ENCODE assay signal across 1 cellular context in the genomic region with DNA sequence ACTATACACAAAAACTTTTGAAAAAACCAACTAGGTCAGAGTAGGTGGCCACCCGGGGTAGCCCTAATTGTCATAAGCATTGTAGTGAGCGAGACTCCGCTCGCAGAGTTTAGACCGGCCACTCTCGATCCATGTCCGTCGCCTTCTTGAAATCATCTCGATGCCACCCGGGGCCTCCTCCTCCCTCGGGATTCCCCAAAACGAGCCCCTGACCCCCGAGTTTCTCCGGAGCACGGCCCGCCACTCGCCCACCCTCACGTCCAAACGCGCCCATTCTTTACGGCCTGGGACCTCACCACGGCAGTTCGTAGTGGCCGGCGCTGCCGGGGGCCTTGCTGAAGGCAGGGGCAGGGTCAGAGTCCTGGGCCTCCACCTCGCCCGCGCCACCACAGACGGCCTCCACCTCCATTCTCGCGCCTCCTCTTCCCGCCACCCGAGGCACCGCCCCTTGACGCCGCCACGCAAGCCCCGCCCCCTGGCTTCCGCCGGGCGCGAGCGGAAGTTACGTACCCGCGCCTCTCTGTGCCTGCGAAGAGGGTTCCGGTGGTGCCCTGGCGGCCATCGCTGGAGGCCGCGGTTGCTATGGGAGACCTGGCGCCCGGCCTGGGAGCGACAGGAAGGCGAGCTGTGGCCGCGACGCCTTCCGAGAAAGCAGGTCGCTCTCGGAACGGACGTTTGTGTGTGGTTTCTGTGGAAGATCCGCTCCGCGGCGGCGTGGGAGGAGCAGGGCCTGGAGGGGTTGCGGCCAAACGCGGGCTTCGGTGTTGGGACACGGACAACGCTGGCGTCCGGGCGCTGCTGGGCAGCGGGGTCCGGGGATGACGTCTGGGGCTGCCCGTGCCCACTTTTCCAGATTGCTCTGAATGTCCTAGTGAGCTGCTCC.
TF ChIP-seq lines count a peak whose summit lies in the region.

A gene (minus strand): TSS at position 425 of the 883 bp plus-strand sequence. CDS start 16 bp downstream, at position 409.

TF ChIP-seq in HepG2, 621 proteins besides CTCF, POLR2A, EP300 and RAD21 (continued from another document and continues in another):
- TF ChIP-seq, protein P1, sequence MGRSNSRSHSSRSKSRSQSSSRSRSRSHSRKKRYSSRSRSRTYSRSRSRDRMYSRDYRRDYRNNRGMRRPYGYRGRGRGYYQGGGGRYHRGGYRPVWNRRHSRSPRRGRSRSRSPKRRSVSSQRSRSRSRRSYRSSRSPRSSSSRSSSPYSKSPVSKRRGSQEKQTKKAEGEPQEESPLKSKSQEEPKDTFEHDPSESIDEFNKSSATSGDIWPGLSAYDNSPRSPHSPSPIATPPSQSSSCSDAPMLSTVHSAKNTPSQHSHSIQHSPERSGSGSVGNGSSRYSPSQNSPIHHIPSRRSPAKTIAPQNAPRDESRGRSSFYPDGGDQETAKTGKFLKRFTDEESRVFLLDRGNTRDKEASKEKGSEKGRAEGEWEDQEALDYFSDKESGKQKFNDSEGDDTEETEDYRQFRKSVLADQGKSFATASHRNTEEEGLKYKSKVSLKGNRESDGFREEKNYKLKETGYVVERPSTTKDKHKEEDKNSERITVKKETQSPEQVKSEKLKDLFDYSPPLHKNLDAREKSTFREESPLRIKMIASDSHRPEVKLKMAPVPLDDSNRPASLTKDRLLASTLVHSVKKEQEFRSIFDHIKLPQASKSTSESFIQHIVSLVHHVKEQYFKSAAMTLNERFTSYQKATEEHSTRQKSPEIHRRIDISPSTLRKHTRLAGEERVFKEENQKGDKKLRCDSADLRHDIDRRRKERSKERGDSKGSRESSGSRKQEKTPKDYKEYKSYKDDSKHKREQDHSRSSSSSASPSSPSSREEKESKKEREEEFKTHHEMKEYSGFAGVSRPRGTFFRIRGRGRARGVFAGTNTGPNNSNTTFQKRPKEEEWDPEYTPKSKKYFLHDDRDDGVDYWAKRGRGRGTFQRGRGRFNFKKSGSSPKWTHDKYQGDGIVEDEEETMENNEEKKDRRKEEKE (IDR thresholded peaks at IDR 0.05), result no peak
- TF ChIP-seq ETV5 (CRISPR knock-in tag; IDR thresholded peaks at IDR 0.05; ENCODE audit: borderline replicate concordance), result peak; percentile 87
- peak; percentile 70; the same call in 1 of the 2 replicates for TF ChIP-seq RFXAP (CRISPR knock-in tag; IDR thresholded peaks at IDR 0.05; ENCODE audit: borderline replicate concordance)
- no peak; the same call in 1 of the 2 replicates for TF ChIP-seq ZNF383 (CRISPR knock-in tag; IDR thresholded peaks at IDR 0.05; ENCODE audit: borderline replicate concordance)
- no peak for TF ChIP-seq KLF9 (CRISPR knock-in tag; IDR thresholded peaks at IDR 0.05; ENCODE audit: low read depth)
- TF ChIP-seq, protein P2, sequence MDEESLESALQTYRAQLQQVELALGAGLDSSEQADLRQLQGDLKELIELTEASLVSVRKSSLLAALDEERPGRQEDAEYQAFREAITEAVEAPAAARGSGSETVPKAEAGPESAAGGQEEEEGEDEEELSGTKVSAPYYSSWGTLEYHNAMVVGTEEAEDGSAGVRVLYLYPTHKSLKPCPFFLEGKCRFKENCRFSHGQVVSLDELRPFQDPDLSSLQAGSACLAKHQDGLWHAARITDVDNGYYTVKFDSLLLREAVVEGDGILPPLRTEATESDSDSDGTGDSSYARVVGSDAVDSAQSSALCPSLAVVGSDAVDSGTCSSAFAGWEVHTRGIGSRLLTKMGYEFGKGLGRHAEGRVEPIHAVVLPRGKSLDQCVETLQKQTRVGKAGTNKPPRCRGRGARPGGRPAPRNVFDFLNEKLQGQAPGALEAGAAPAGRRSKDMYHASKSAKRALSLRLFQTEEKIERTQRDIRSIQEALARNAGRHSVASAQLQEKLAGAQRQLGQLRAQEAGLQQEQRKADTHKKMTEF (CRISPR knock-in tag; IDR thresholded peaks at IDR 0.05), result peak; percentile 74
- TF ChIP-seq FOXA3 (CRISPR knock-in tag; IDR thresholded peaks at IDR 0.05), result peak; percentile 40; the same call in 1 of the 2 replicates
- TF ChIP-seq, protein P3, sequence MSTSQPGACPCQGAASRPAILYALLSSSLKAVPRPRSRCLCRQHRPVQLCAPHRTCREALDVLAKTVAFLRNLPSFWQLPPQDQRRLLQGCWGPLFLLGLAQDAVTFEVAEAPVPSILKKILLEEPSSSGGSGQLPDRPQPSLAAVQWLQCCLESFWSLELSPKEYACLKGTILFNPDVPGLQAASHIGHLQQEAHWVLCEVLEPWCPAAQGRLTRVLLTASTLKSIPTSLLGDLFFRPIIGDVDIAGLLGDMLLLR (CRISPR knock-in tag; IDR thresholded peaks at IDR 0.05), result peak; percentile 66; the same call in 1 of the 2 replicates
- TF ChIP-seq, protein P4, sequence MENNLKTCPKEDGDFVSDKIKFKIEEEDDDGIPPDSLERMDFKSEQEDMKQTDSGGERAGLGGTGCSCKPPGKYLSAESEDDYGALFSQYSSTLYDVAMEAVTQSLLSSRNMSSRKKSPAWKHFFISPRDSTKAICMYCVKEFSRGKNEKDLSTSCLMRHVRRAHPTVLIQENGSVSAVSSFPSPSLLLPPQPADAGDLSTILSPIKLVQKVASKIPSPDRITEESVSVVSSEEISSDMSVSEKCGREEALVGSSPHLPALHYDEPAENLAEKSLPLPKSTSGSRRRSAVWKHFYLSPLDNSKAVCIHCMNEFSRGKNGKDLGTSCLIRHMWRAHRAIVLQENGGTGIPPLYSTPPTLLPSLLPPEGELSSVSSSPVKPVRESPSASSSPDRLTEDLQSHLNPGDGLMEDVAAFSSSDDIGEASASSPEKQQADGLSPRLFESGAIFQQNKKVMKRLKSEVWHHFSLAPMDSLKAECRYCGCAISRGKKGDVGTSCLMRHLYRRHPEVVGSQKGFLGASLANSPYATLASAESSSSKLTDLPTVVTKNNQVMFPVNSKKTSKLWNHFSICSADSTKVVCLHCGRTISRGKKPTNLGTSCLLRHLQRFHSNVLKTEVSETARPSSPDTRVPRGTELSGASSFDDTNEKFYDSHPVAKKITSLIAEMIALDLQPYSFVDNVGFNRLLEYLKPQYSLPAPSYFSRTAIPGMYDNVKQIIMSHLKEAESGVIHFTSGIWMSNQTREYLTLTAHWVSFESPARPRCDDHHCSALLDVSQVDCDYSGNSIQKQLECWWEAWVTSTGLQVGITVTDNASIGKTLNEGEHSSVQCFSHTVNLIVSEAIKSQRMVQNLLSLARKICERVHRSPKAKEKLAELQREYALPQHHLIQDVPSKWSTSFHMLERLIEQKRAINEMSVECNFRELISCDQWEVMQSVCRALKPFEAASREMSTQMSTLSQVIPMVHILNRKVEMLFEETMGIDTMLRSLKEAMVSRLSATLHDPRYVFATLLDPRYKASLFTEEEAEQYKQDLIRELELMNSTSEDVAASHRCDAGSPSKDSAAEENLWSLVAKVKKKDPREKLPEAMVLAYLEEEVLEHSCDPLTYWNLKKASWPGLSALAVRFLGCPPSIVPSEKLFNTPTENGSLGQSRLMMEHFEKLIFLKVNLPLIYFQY (CRISPR knock-in tag; IDR thresholded peaks at IDR 0.05; ENCODE audit: borderline replicate concordance), result peak; percentile 27; the same call in 1 of the 2 replicates
- TF ChIP-seq PAX8 (CRISPR knock-in tag; IDR thresholded peaks at IDR 0.05; ENCODE audit: borderline replicate concordance), result 0 out of 2 replicates have a peak, but pooled peaks have one; percentile 52
- TF ChIP-seq RBM39 (IDR thresholded peaks at IDR 0.05; ENCODE audit: low read depth, low read length, poor library complexity, severe bottlenecking), result peak; percentile 84
- TF ChIP-seq ZNF24 (IDR thresholded peaks at IDR 0.05), result no peak
- peak; percentile 96 for TF ChIP-seq SPEN (CRISPR knock-in tag; IDR thresholded peaks at IDR 0.05; ENCODE audit: low read depth)
- TF ChIP-seq MAF1 (CRISPR knock-in tag; IDR thresholded peaks at IDR 0.05; ENCODE audit: borderline replicate concordance), result peak; percentile 73; the same call in 1 of the 2 replicates
- no peak for TF ChIP-seq ZNF382 (CRISPR knock-in tag; IDR thresholded peaks at IDR 0.05; ENCODE audit: borderline replicate concordance)
- TF ChIP-seq NCOA1 (CRISPR knock-in tag; IDR thresholded peaks at IDR 0.05), result 0 out of 2 replicates have a peak, but pooled peaks have one; percentile 34
- TF ChIP-seq NFKB2 (CRISPR knock-in tag; IDR thresholded peaks at IDR 0.05; ENCODE audit: borderline replicate concordance), result peak; percentile 81; the same call in 1 of the 2 replicates
- TF ChIP-seq ZNF282 (IDR thresholded peaks at IDR 0.05; ENCODE audit: partially characterized antibody), result no peak
- TF ChIP-seq, protein P5, sequence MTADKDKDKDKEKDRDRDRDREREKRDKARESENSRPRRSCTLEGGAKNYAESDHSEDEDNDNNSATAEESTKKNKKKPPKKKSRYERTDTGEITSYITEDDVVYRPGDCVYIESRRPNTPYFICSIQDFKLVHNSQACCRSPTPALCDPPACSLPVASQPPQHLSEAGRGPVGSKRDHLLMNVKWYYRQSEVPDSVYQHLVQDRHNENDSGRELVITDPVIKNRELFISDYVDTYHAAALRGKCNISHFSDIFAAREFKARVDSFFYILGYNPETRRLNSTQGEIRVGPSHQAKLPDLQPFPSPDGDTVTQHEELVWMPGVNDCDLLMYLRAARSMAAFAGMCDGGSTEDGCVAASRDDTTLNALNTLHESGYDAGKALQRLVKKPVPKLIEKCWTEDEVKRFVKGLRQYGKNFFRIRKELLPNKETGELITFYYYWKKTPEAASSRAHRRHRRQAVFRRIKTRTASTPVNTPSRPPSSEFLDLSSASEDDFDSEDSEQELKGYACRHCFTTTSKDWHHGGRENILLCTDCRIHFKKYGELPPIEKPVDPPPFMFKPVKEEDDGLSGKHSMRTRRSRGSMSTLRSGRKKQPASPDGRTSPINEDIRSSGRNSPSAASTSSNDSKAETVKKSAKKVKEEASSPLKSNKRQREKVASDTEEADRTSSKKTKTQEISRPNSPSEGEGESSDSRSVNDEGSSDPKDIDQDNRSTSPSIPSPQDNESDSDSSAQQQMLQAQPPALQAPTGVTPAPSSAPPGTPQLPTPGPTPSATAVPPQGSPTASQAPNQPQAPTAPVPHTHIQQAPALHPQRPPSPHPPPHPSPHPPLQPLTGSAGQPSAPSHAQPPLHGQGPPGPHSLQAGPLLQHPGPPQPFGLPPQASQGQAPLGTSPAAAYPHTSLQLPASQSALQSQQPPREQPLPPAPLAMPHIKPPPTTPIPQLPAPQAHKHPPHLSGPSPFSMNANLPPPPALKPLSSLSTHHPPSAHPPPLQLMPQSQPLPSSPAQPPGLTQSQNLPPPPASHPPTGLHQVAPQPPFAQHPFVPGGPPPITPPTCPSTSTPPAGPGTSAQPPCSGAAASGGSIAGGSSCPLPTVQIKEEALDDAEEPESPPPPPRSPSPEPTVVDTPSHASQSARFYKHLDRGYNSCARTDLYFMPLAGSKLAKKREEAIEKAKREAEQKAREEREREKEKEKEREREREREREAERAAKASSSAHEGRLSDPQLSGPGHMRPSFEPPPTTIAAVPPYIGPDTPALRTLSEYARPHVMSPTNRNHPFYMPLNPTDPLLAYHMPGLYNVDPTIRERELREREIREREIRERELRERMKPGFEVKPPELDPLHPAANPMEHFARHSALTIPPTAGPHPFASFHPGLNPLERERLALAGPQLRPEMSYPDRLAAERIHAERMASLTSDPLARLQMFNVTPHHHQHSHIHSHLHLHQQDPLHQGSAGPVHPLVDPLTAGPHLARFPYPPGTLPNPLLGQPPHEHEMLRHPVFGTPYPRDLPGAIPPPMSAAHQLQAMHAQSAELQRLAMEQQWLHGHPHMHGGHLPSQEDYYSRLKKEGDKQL (CRISPR knock-in tag; IDR thresholded peaks at IDR 0.05; ENCODE audit: low read depth), result no peak
- no peak for TF ChIP-seq ZNF569 (CRISPR knock-in tag; IDR thresholded peaks at IDR 0.05; ENCODE audit: borderline replicate concordance)
- TF ChIP-seq GABPB1 (CRISPR knock-in tag; IDR thresholded peaks at IDR 0.05), result peak; percentile 99
- TF ChIP-seq, protein P6, sequence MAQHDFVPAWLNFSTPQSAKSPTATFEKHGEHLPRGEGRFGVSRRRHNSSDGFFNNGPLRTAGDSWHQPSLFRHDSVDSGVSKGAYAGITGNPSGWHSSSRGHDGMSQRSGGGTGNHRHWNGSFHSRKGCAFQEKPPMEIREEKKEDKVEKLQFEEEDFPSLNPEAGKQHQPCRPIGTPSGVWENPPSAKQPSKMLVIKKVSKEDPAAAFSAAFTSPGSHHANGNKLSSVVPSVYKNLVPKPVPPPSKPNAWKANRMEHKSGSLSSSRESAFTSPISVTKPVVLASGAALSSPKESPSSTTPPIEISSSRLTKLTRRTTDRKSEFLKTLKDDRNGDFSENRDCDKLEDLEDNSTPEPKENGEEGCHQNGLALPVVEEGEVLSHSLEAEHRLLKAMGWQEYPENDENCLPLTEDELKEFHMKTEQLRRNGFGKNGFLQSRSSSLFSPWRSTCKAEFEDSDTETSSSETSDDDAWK (CRISPR knock-in tag; IDR thresholded peaks at IDR 0.05), result no peak
- TF ChIP-seq ZEB1 (IDR thresholded peaks at IDR 0.05; ENCODE audit: insufficient replicate concordance, low read depth), result peak; percentile 25
- peak; percentile 91 for TF ChIP-seq ATF7-NPFF (CRISPR knock-in tag; IDR thresholded peaks at IDR 0.05; ENCODE audit: low read depth)
- TF ChIP-seq, protein P7, sequence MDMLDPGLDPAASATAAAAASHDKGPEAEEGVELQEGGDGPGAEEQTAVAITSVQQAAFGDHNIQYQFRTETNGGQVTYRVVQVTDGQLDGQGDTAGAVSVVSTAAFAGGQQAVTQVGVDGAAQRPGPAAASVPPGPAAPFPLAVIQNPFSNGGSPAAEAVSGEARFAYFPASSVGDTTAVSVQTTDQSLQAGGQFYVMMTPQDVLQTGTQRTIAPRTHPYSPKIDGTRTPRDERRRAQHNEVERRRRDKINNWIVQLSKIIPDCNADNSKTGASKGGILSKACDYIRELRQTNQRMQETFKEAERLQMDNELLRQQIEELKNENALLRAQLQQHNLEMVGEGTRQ (IDR thresholded peaks at IDR 0.05; ENCODE audit: low read depth, low read length), result no peak
- TF ChIP-seq, protein P7 (CRISPR knock-in tag; IDR thresholded peaks at IDR 0.05; ENCODE audit: borderline replicate concordance), result peak; percentile 27; the same call in 1 of the 2 replicates
- TF ChIP-seq REPIN1 (CRISPR knock-in tag; IDR thresholded peaks at IDR 0.05; ENCODE audit: borderline replicate concordance, low read depth), result peak; percentile 83; the same call in 1 of the 2 replicates
- TF ChIP-seq, protein P8, sequence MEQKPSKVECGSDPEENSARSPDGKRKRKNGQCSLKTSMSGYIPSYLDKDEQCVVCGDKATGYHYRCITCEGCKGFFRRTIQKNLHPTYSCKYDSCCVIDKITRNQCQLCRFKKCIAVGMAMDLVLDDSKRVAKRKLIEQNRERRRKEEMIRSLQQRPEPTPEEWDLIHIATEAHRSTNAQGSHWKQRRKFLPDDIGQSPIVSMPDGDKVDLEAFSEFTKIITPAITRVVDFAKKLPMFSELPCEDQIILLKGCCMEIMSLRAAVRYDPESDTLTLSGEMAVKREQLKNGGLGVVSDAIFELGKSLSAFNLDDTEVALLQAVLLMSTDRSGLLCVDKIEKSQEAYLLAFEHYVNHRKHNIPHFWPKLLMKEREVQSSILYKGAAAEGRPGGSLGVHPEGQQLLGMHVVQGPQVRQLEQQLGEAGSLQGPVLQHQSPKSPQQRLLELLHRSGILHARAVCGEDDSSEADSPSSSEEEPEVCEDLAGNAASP (CRISPR knock-in tag; IDR thresholded peaks at IDR 0.05; ENCODE audit: borderline replicate concordance), result 0 out of 2 replicates have a peak, but pooled peaks have one; percentile 30
- TF ChIP-seq HIVEP1 (CRISPR knock-in tag; IDR thresholded peaks at IDR 0.05), result peak; percentile 92
- TF ChIP-seq, protein P9, sequence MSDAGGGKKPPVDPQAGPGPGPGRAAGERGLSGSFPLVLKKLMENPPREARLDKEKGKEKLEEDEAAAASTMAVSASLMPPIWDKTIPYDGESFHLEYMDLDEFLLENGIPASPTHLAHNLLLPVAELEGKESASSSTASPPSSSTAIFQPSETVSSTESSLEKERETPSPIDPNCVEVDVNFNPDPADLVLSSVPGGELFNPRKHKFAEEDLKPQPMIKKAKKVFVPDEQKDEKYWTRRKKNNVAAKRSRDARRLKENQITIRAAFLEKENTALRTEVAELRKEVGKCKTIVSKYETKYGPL (CRISPR knock-in tag; IDR thresholded peaks at IDR 0.05), result no peak
